Comparison of ENCODE assay signal across 8 cellular contexts in the genomic region with DNA sequence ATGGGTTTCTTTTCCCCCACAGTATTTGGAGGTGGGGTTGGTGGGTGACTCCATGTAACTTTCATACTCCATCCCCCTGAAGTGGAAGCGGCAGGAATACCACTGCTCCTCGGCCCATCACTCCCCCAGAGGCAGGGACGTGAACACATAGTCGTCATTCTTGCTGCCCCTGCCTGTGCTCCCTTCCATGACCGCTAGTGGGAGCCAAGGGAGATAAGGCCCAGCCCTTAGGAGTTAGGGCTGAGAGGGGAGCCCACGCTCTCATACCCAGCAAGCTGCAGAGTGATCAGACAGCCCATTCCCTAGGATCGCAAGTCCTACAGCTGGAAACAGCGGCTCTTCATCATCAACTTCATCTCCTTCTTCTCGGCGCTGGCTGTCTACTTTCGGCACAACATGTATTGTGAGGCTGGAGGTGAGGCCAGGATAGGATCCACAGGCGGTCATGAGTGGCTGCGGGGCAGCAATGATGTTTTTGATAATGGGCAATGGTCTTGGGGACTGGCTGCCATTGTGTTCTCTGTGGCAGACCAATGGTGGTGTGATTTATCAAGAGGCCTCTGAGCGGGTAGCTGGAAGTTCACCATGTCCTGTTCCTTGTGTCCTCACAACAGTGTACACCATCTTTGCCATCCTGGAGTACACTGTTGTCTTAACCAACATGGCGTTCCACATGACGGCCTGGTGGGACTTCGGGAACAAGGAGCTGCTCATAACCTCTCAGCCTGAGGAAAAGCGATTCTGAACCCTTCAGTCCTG. TPM values are rescaled to one million over a fixed set of nuclear protein-coding genes. Genes with fewer than 3 reads are reported as not detected.
DNase-seq lines count a peak whose midpoint lies in the region; ATAC-seq and TF ChIP-seq lines count a peak whose summit lies in the region.

No MANE protein-coding gene starts in this region.

- no peak for TF ChIP-seq EP300 in esophagus muscularis mucosa (IDR thresholded peaks at IDR 0.05)

- ATAC-seq in HG02623 (IDR thresholded peaks at IDR 0.05; ENCODE audit: unreplicated experiment), result peak; percentile 79
- no peak for ATAC-seq in omental fat pad (ENCODE audit: low FRiP score)
- ATAC-seq in upper lobe of right lung, result peak; percentile 92

- no peak overlapping the region for H3K27ac ChIP-seq in esophagus muscularis mucosa (replicated peaks in 1 of 4)
- no peak overlapping the region for H3K27ac ChIP-seq in upper lobe of right lung

- peak; percentile 29 to 69 (median 41) for TF ChIP-seq CTCF in esophagus muscularis mucosa (IDR thresholded peaks at IDR 0.05)
- TF ChIP-seq CTCF in omental fat pad (IDR thresholded peaks at IDR 0.05), result peak in 1 of 3 donors; percentile 24
- peak; percentile 77 for TF ChIP-seq CTCF in upper lobe of right lung (IDR thresholded peaks at IDR 0.05)

- no peaks in the 10 kb centered on the region for H3K27me3 ChIP-seq in esophagus muscularis mucosa
- no peaks in the 10 kb centered on the region for H3K27me3 ChIP-seq in upper lobe of right lung

- H3K4me1 ChIP-seq in esophagus muscularis mucosa, result peaks cover 0 to 5% (median 0%) of the 10 kb centered on the region in 4 donors
- peaks cover 3% of the 10 kb centered on the region for H3K4me1 ChIP-seq in upper lobe of right lung

- intact Hi-C loops in esophagus muscularis mucosa (cut with DNase I) (no loop called here), upper lobe of right lung (cut with DNase I) (no loop called here)

- no peaks in the 10 kb centered on the region for H3K9me3 ChIP-seq in esophagus muscularis mucosa
- no peaks in the 10 kb centered on the region for H3K9me3 ChIP-seq in upper lobe of right lung

- no peak overlapping the region for H3K4me3 ChIP-seq in esophagus muscularis mucosa
- H3K4me3 ChIP-seq in upper lobe of right lung, result no peak overlapping the region

- peak; percentile 60 for DNase-seq in NCI-H2227 (lab: John Stamatoyannopoulos, UW; ENCODE audit: unreplicated experiment)
- DNase-seq in NCI-H2227 treated with DMSO at 0.1 percent for 48 hours (lab: John Stamatoyannopoulos, UW), result no peak
- DNase-seq in NCI-H69 (lab: John Stamatoyannopoulos, UW), result peak; percentile 70
- peak; percentile 47 to 64 (median 50) for DNase-seq in activated CD8-positive, alpha-beta memory T cell treated with anti-CD3 and anti-CD28 coated beads for 48 hours (ENCODE audit: low read depth in 2 of 3, low spot score in 2 of 3)
- no peak for DNase-seq in esophagus muscularis mucosa (ENCODE audit: extremely low spot score)
- peak; percentile 55 for DNase-seq in omental fat pad (ENCODE audit: low spot score)
- peak; percentile 81 for DNase-seq in upper lobe of right lung

- 92% methylated on average over 9 of the region's 18 CpGs for WGBS in esophagus muscularis mucosa

- H3K36me3 ChIP-seq in esophagus muscularis mucosa (peaks cover 23 to 44% (median 39%) of the 10 kb centered on the region in 4 donors), upper lobe of right lung (peaks cover 29% of the 10 kb centered on the region)

- TF ChIP-seq POLR2A in esophagus muscularis mucosa (IDR thresholded peaks at IDR 0.05; ENCODE audit: low read depth), result no peak

RNA-seq across cellular contexts. Expression of a gene that starts 15.9 kb away (rescaled TPM):
- total RNA-seq in esophagus muscularis mucosa, result 10 to 100 TPM; 53.6 to 75.5 (median 59.4) TPM
- 10 to 100 TPM; 53.2 to 90.3 (median 67.8) TPM for total RNA-seq in omental fat pad
- 65.6 TPM for total RNA-seq in upper lobe of right lung

RNA-seq across cellular contexts. Expression of a gene that starts 16.5 kb away (rescaled TPM):
- 1 to 10 TPM; 5.1 to 7.4 (median 7.0) TPM for total RNA-seq in esophagus muscularis mucosa
- 10 to 100 TPM in 2 of 4 donors, 1 to 10 TPM in 2; 6.2 to 12.3 (median 10.2) TPM for total RNA-seq in omental fat pad
- 25.0 TPM for total RNA-seq in upper lobe of right lung

RNA-seq across cellular contexts. Expression of a gene that starts 27.5 kb away (rescaled TPM):
- total RNA-seq in esophagus muscularis mucosa (100 to 1,000 TPM in 1 of 4 donors, 10 to 100 TPM in 3; 67.7 to 117 (median 89.8) TPM), omental fat pad (100 to 1,000 TPM in 2 of 4 donors, 10 to 100 TPM in 2; 73.8 to 205 (median 110) TPM), upper lobe of right lung (80.5 TPM)

RNA-seq across cellular contexts. Expression of a gene that starts 30.6 kb away (rescaled TPM):
- total RNA-seq in esophagus muscularis mucosa (100 to 1,000 TPM in 2 of 4 donors, 10 to 100 TPM in 2; 65.2 to 150 (median 92.6) TPM), omental fat pad (10 to 100 TPM; 42.2 to 71.0 (median 51.1) TPM), upper lobe of right lung (60.7 TPM)

Comparison
In these comparisons a context has a peak if more than half of its experiments do, and no peak if none do; other contexts are left out.
1. DNase-seq: peak in NCI-H2227 (single experiment), NCI-H69 (single experiment), activated CD8-positive, alpha-beta memory T cell treated with anti-CD3 and anti-CD28 coated beads for 48 hours (3 of 3), omental fat pad (single experiment) and upper lobe of right lung (single experiment); none in NCI-H2227 treated with DMSO at 0.1 percent for 48 hours (single experiment) and esophagus muscularis mucosa (single experiment).